8 cellular contexts compared by ENCODE assay signal in the genomic region with DNA sequence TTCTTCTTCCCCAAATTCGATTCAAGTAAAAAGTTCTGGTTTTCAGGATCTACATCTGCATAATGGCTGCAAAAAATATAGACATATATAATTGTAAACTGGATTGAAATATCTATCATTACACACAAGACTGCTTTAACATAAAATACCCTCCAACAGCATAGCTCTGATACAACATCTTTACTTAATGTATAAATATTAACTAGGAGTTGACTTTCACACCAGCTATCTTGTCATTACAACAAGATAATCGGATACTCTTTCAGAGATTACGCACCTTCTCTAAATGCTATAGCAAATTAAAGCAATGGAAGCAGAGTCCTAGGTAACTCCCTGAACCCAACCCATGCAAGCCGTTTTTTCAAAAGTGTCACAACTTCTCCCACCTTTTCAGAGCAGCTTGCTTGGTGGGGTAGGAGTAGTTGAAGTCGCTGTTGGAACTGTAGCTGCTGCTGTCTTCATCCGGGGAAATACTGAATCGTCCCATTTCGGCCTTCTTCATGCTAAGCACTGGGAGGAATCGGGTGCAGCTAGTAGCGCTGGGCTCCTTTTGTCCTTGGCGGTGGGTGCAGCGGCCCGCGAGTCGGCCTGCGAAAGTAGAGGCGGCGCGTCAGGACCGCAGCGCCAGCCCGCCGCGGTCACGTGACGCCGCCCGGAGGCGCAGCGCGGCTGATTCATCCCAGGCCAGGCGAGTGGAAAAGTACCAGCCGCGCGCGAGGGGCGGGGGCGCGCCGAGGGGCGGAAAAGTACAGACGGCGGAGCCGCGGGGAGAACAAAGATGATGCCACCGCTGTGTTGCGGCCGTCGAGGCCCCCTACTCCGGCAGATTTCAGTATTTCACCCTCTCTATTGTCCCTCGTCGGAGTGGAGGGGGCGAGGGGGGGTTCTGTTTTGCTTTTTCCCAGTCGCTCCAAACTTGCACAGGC. TPM values are rescaled to one million over a fixed set of nuclear protein-coding genes. Genes with fewer than 3 reads are reported as not detected.
A peak's percentile ranks its signal among the peaks of the same experiment; 100 is the strongest.
DNase-seq lines count a peak whose midpoint lies in the region; ATAC-seq and TF ChIP-seq lines count a peak whose summit lies in the region.

No MANE protein-coding gene starts in this region.

- H3K36me3 Mint-ChIP-seq in activated CD4-positive, alpha-beta memory T cell treated with anti-CD3 and anti-CD28 coated beads for 36 hours: peaks cover 58% of the 10 kb centered on the region

- intact Hi-C loops in activated CD4-positive, alpha-beta memory T cell treated with anti-CD3 and anti-CD28 coated beads for 36 hours (cut with micrococcal nuclease): loop anchor here (1.0 to 10.0 kb wide), 8 partner anchors 101 to 1826 kb away; a partner anchor contains a TSS
- intact Hi-C loops in dorsolateral prefrontal cortex (cut with DNase I): loop anchor here (5.0 to 10.0 kb wide), 5 partner anchors 104 to 644 kb away; a partner anchor contains a TSS
- intact Hi-C loops in lower lobe of right lung (cut with DNase I): no loop called here

- DNase-seq in NCI-H748 treated with DMSO at 0.1 percent for 48 hours (lab: John Stamatoyannopoulos, UW) (peak; percentile 78), dorsolateral prefrontal cortex (peak; percentile 85 to 95 (median 90)), lower lobe of right lung (peak; percentile 93)
- DNase-seq in activated CD4-positive, alpha-beta memory T cell treated with anti-CD3 and anti-CD28 coated beads for 36 hours: peak; percentile 96
- DNase-seq in stimulated activated CD4-positive, alpha-beta T cell treated with anti-CD3 and anti-CD28 coated beads, TNF-alpha, amount 100 ng/mL, for 24 hours (ENCODE audit: low read depth in 3 of 3): peak; percentile 86 to 93 (median 89)

- POLR2A ChIA-PET in activated CD4-positive, alpha-beta memory T cell treated with anti-CD3 and anti-CD28 coated beads for 36 hours (lab: Charles Lee): interaction anchor here (0.8 to 5.6 kb wide), 17 partner anchors 9 to 290 kb away, joined by 3 to 42 read pairs (median 5); a partner anchor contains a TSS

- ATAC-seq in GM19328 (IDR thresholded peaks at IDR 0.05; ENCODE audit: unreplicated experiment): peak; percentile 43
- ATAC-seq in HG03457 (IDR thresholded peaks at IDR 0.05; ENCODE audit: unreplicated experiment): peak; percentile 46
- ATAC-seq in lower lobe of right lung: peak; percentile 82 to 83

- H3K4me1 Mint-ChIP-seq in activated CD4-positive, alpha-beta memory T cell treated with anti-CD3 and anti-CD28 coated beads for 36 hours (ENCODE audit: low read depth): peaks cover 57% of the 10 kb centered on the region

- H3K4me1 ChIP-seq in lower lobe of right lung: peaks cover 59% of the 10 kb centered on the region

- H3K27me3 ChIP-seq in dorsolateral prefrontal cortex: no peaks in the 10 kb centered on the region
- H3K27me3 ChIP-seq in lower lobe of right lung (ENCODE audit: low read depth): no peaks in the 10 kb centered on the region

- CTCF ChIA-PET in activated CD4-positive, alpha-beta memory T cell treated with anti-CD3 and anti-CD28 coated beads for 36 hours (lab: Charles Lee): interaction anchor here (0.7 to 1.1 kb wide), 4 partner anchors 17 to 246 kb away, joined by 3 to 5 read pairs (median 3); no protein-coding TSS in a partner anchor

- H3K4me3 ChIP-seq in dorsolateral prefrontal cortex: peak overlapping the region; percentile 61 to 99 (median 93)
- peak overlapping the region; percentile 90 for H3K4me3 ChIP-seq in lower lobe of right lung

- no peak; the same call in 1 of the 2 replicates for TF ChIP-seq CTCF in C4-2B (conservative IDR thresholded peaks at IDR 0.05)
- TF ChIP-seq CTCF in dorsolateral prefrontal cortex (IDR thresholded peaks at IDR 0.05 in 54 of 56, conservative IDR thresholded peaks at IDR 0.05 in 2 of 56; ENCODE audit: low read depth in 1 of 56, partially characterized antibody in 56 of 56): peak in 51 of 56 donors; percentile 14 to 65 (median 41)
- TF ChIP-seq CTCF in lower lobe of right lung (IDR thresholded peaks at IDR 0.05): peak; percentile 24

- H3K27ac ChIP-seq in C4-2B: peak overlapping the region; percentile 99
- peak overlapping the region; percentile 92 to 100 (median 99) for H3K27ac ChIP-seq in dorsolateral prefrontal cortex
- H3K27ac ChIP-seq in lower lobe of right lung: peak overlapping the region; percentile 92

- peaks cover 51% of the 10 kb centered on the region for H3K36me3 ChIP-seq in lower lobe of right lung

- H3K9me3 Mint-ChIP-seq in activated CD4-positive, alpha-beta memory T cell treated with anti-CD3 and anti-CD28 coated beads for 36 hours: no peaks in the 10 kb centered on the region

- peaks cover 6% of the 10 kb centered on the region for H3K27me3 Mint-ChIP-seq in activated CD4-positive, alpha-beta memory T cell treated with anti-CD3 and anti-CD28 coated beads for 36 hours

- peak overlapping the region; percentile 95 for H3K4me3 Mint-ChIP-seq in activated CD4-positive, alpha-beta memory T cell treated with anti-CD3 and anti-CD28 coated beads for 36 hours

- H3K27ac Mint-ChIP-seq in activated CD4-positive, alpha-beta memory T cell treated with anti-CD3 and anti-CD28 coated beads for 36 hours: peak overlapping the region; percentile 99

- no peaks in the 10 kb centered on the region for H3K9me3 ChIP-seq in lower lobe of right lung

RNA-seq across cellular contexts. Expression of a gene that starts 1.5 kb away (rescaled TPM):
- total RNA-seq in activated CD4-positive, alpha-beta memory T cell treated with anti-CD3 and anti-CD28 coated beads for 36 hours: 100 to 1,000 TPM; 173 to 187 TPM
- total RNA-seq in dorsolateral prefrontal cortex (100 to 1,000 TPM in 118 of 120 experiments, 10 to 100 TPM in 2; 80.8 to 431 (median 175) TPM), lower lobe of right lung (284 TPM)

Comparison
In these comparisons a context has a peak if more than half of its experiments do, and no peak if none do; other contexts are left out.
1. Peak in every context shown above with its lines: DNase-seq, ATAC-seq, H3K4me3 ChIP-seq and H3K27ac ChIP-seq.